ENCODE assay signal across 18 cellular contexts in the genomic region with DNA sequence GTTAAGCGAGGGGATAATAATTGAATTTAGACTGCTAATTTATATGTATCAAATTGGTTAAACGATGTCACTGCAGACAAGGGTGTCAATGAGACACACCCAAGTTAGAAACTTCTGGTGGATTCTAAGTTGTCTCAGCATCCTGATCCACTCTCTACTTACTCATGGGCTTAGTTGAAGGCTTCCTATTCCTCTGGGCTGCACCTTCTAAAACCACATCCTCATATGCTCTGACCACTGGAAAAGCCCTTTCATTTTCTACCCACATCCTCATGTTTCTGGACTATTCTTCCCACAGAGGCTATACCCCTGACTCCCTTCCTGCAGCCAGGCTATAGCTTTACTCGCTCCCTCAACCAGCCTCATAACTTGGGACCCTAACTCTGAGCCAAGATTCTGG.
"Had no signal": no experiment of that assay in that cellular context is flagged by ENCODE, and none has a peak within 500 bp of the region (broad histone marks: within the 10 kb centered on the region; RNA-seq: fewer than 3 reads in every experiment).

No MANE protein-coding gene starts in this region.

- H3K79me2 ChIP-seq: hepatocyte had no signal

- H3K9me3 ChIP-seq: lower lobe of right lung, sigmoid colon, tibial artery had no signal

- ATAC-seq: left colon; lower lobe of right lung; stimulated activated memory B cell treated with anti-CD40 and anti-IgM and Interleukin-4, amounts not matched to agents 10 μg/mL and 1 μg/mL and 100 μg/mL, for 72 hours had no signal

- FAIRE-seq: colon, islet of Langerhans had no signal

- H3K27ac ChIP-seq: brain microvascular endothelial cell, dorsolateral prefrontal cortex, hepatocyte, lower lobe of right lung, sigmoid colon, tibial artery had no signal

- H3K27me3 ChIP-seq: brain microvascular endothelial cell, sigmoid colon had no signal

- DNase-seq: activated CD4-positive, alpha-beta T cell treated with anti-CD3 and anti-CD28 coated beads, Interleukin-2, amount 50 U/mL, for 1 hour; activated T-cell treated with anti-CD3 and anti-CD28 coated beads for 4 hours; brain microvascular endothelial cell; central memory CD4-positive, alpha-beta T cell; dorsolateral prefrontal cortex; foreskin fibroblast; left colon; lower lobe of right lung; nephron progenitor cell; nucleus accumbens; sigmoid colon; stimulated activated CD4-positive, alpha-beta T cell treated with anti-CD3 and anti-CD28 coated beads, Interleukin-4, amount 100 ng/mL, for 24 hours; T1000; tibial artery had no signal

- H3K4me3 ChIP-seq: dorsolateral prefrontal cortex, hepatocyte, lower lobe of right lung, sigmoid colon, tibial artery had no signal

- H3K4me1 ChIP-seq: lower lobe of right lung, sigmoid colon, tibial artery had no signal

- H3K36me3 ChIP-seq: brain microvascular endothelial cell, lower lobe of right lung, sigmoid colon, tibial artery had no signal

- H3K4me2 ChIP-seq: hepatocyte had no signal

- H2AFZ ChIP-seq: hepatocyte had no signal
